In the genomic region with DNA sequence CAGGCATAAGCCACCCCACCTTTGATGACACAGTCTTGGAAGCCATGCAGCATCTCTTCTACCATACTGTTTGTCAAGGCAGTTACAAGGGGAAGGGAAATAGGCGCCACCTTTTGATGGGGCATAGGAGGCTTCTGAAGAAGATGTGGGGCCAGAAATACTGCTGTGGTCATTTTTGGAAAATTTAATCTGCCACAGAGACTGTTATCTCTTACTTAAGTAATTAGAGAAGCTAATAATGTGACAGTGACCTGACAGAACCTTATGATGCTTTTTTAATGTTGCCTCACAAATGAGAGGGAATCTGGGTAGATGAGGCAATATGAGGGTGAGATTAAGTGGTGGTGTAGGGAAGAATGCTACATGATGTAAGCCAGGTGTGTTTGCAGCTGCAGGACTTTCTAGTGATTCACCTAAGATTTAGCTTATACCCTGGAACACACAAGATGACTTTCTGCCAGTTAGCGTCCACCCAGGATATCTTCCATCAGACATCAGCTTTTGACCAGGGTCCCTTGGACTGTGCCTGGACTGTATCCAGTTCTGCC, we compare ENCODE assay signal across 22 cellular contexts.
"Had no signal": no experiment of that assay in that cellular context is flagged by ENCODE, and none has a peak within 500 bp of the region (broad histone marks: within the 10 kb centered on the region; RNA-seq: fewer than 3 reads in every experiment).

No MANE protein-coding gene starts in this region.

- H3K27ac ChIP-seq: colonic mucosa, SK-N-MC, suprapubic skin, VCaP had no signal

- H3K4me1 ChIP-seq: colonic mucosa had no signal

- H3K9me3 Mint-ChIP-seq: activated CD4-positive, alpha-beta memory T cell treated with anti-CD3 and anti-CD28 coated beads, Interleukin-2, amount 10 ng/mL, durations not matched to agents 7 days and 5 days; activated T-cell treated with anti-CD3 and anti-CD28 coated beads, Interleukin-2, amount 50 U/mL, for 24 hours; nephron had no signal

- DNase-seq: activated CD4-positive, alpha-beta memory T cell treated with anti-CD3 and anti-CD28 coated beads, Interleukin-2, amount 10 ng/mL, durations not matched to agents 7 days and 5 days; activated CD4-positive, alpha-beta T cell treated with anti-CD3 and anti-CD28 coated beads for 36 hours; activated effector memory CD4-positive, alpha-beta T cell treated with Interleukin-2 at 50 U/mL for 16 hours; activated naive CD4-positive, alpha-beta T cell treated with anti-CD3 and anti-CD28 coated beads, Interleukin-2, amount 50 U/mL, for 16 hours; activated T-cell treated with anti-CD3 and anti-CD28 coated beads, Interleukin-2, amount 50 U/mL, for 24 hours; amygdala; body of pancreas; central memory CD4-positive, alpha-beta T cell; colonic mucosa; foreskin melanocyte; heart left ventricle; left cardiac atrium; nucleus accumbens; retina; stimulated activated CD4-positive, alpha-beta T cell treated with anti-CD3 and anti-CD28 coated beads, Interleukin-15, amount 100 ng/mL, for 24 hours; stimulated activated CD4-positive, alpha-beta T cell treated with anti-CD3 and anti-CD28 coated beads, Interleukin-4, amount 100 ng/mL, for 24 hours; stimulated activated naive CD4-positive, alpha-beta T cell treated with Interleukin-2 at 50 U/mL for 16 hours; T-helper 1 cell had no signal

- ATAC-seq: activated CD4-positive, alpha-beta T cell treated with anti-CD3 and anti-CD28 coated beads for 36 hours; body of pancreas had no signal

- H3K27ac Mint-ChIP-seq: activated CD4-positive, alpha-beta memory T cell treated with anti-CD3 and anti-CD28 coated beads, Interleukin-2, amount 10 ng/mL, durations not matched to agents 7 days and 5 days; activated CD4-positive, alpha-beta T cell treated with anti-CD3 and anti-CD28 coated beads for 36 hours; activated T-cell treated with anti-CD3 and anti-CD28 coated beads, Interleukin-2, amount 50 U/mL, for 24 hours had no signal

- H3K4me3 ChIP-seq: body of pancreas, colonic mucosa, heart left ventricle, SK-N-MC, suprapubic skin had no signal

- H3K9me3 ChIP-seq: body of pancreas, colonic mucosa, heart left ventricle, suprapubic skin had no signal

- H3K36me3 ChIP-seq: colonic mucosa had no signal

- H3K27me3 Mint-ChIP-seq: activated CD4-positive, alpha-beta memory T cell treated with anti-CD3 and anti-CD28 coated beads, Interleukin-2, amount 10 ng/mL, durations not matched to agents 7 days and 5 days; activated CD4-positive, alpha-beta T cell treated with anti-CD3 and anti-CD28 coated beads for 36 hours; activated T-cell treated with anti-CD3 and anti-CD28 coated beads, Interleukin-2, amount 50 U/mL, for 24 hours had no signal

- H3K27me3 ChIP-seq: body of pancreas, colonic mucosa, heart left ventricle, suprapubic skin had no signal

- H3K4me3 Mint-ChIP-seq: activated CD4-positive, alpha-beta memory T cell treated with anti-CD3 and anti-CD28 coated beads, Interleukin-2, amount 10 ng/mL, durations not matched to agents 7 days and 5 days; activated CD4-positive, alpha-beta T cell treated with anti-CD3 and anti-CD28 coated beads for 36 hours; activated T-cell treated with anti-CD3 and anti-CD28 coated beads, Interleukin-2, amount 50 U/mL, for 24 hours; nephron had no signal
